13 cellular contexts compared by ENCODE assay signal in genomic region chr7:134916428-134916883, GRCh38.
"Had no signal": no experiment of that assay in that cellular context is flagged by ENCODE, and none has a peak within 500 bp of the region (broad histone marks: within the 10 kb centered on the region; RNA-seq: fewer than 3 reads in every experiment).

No MANE protein-coding gene starts in this region.

- H3K27me3 ChIP-seq: adrenal gland, hepatocyte, tibial nerve had no signal

- H3K9me3 ChIP-seq: adrenal gland, tibial nerve had no signal

- DNase-seq: activated CD4-positive, alpha-beta T cell treated with anti-CD3 and anti-CD28 coated beads, Interleukin-2, amount 10 ng/mL, durations not matched to agents 24 days and 14 days; activated naive CD4-positive, alpha-beta T cell treated with anti-CD3 and anti-CD28 coated beads, Interleukin-2, amount 50 U/mL, for 16 hours; adrenal gland; cerebellar nuclear complex; left ventricle myocardium superior; mesenchymal stem cell; nephron progenitor cell; T-helper 1 cell had no signal

- H2AFZ ChIP-seq: hepatocyte had no signal

- H3K4me3 Mint-ChIP-seq: activated CD4-positive, alpha-beta T cell treated with anti-CD3 and anti-CD28 coated beads, Interleukin-2, amount 10 ng/mL, durations not matched to agents 24 days and 14 days; brain; nephron progenitor cell; WTC11 had no signal

- H3K27ac Mint-ChIP-seq: activated CD4-positive, alpha-beta T cell treated with anti-CD3 and anti-CD28 coated beads, Interleukin-2, amount 10 ng/mL, durations not matched to agents 24 days and 14 days; activated T-helper 2 cell treated with anti-CD3 and anti-CD28 coated beads, Interferon-gamma antibody, Interleukin-2, Interleukin-4, amounts not matched to agents 10 μg/mL and 5 μg/mL and 100 μg/mL, durations not matched to agents 14 hours and 24 hours and 36 hours; brain; WTC11 had no signal

- H3K27me3 Mint-ChIP-seq: activated CD4-positive, alpha-beta T cell treated with anti-CD3 and anti-CD28 coated beads, Interleukin-2, amount 10 ng/mL, durations not matched to agents 24 days and 14 days; brain had no signal

- H3K36me3 ChIP-seq: adrenal gland had no signal

- H3K4me3 ChIP-seq: adrenal gland, hepatocyte, tibial nerve had no signal

- H3K9me3 Mint-ChIP-seq: activated T-helper 2 cell treated with anti-CD3 and anti-CD28 coated beads, Interferon-gamma antibody, Interleukin-2, Interleukin-4, amounts not matched to agents 10 μg/mL and 5 μg/mL and 100 μg/mL, durations not matched to agents 14 hours and 24 hours and 36 hours; brain; nephron progenitor cell; WTC11 had no signal

- H3K27ac ChIP-seq: adrenal gland, hepatocyte, tibial nerve had no signal

- H3K4me2 ChIP-seq: hepatocyte had no signal

- ATAC-seq: left ventricle myocardium superior, WTC11 had no signal
